19 cellular contexts compared by ENCODE assay signal in genomic region chr10:69446229-69446628, GRCh38. TPM values are rescaled to one million over a fixed set of nuclear protein-coding genes. Genes with fewer than 3 reads are reported as not detected.
DNase-seq lines count a peak whose midpoint lies in the region; FAIRE-seq and TF ChIP-seq lines count a peak whose summit lies in the region.
"Had no signal": no experiment of that assay in that cellular context is flagged by ENCODE, and none has a peak within 500 bp of the region (broad histone marks: within the 10 kb centered on the region; RNA-seq: fewer than 3 reads in every experiment).

No MANE protein-coding gene starts in this region.

- H2AFZ ChIP-seq in keratinocyte (ENCODE audit: control insufficient read depth, low read length) = no peak overlapping the region

- no peak for DNase-seq in T-helper 1 cell
- peak; percentile 17 for DNase-seq in astrocyte of the hippocampus (ENCODE audit: low read depth, low spot score)
- no peak for DNase-seq in keratinocyte (ENCODE audit: low read depth, low spot score)
- DNase-seq in type B pancreatic cell (ENCODE audit: extremely low spot score, unreplicated experiment) = no peak
- DNase-seq in NOMO-1 treated with dmso at 0.1 percent for 144 hours (lab: John Stamatoyannopoulos, UW; ENCODE audit: unreplicated experiment) = no peak
- no peak for DNase-seq in activated CD4-positive, alpha-beta T cell treated with anti-CD3 and anti-CD28 coated beads, Interleukin-2, amount 10 ng/mL, durations not matched to agents 24 days and 14 days
- no peak for DNase-seq in RKO (ENCODE audit: low spot score)
- DNase-seq: 8988T; activated CD8-positive, alpha-beta memory T cell treated with anti-CD3 and anti-CD28 coated beads, Interleukin-2, amount 10 ng/mL, durations not matched to agents 7 days and 5 days; activated naive CD4-positive, alpha-beta T cell treated with Interleukin-2 at 50 U/mL for 16 hours; CD4-positive, alpha-beta memory T cell; naive thymus-derived CD4-positive, alpha-beta T cell; NCI-H1694 treated with DMSO at 0.1 percent for 48 hours; NCI-H446; testis had no signal

- dilution Hi-C loops in keratinocyte (cut with MboI; ENCODE audit: extremely low pct_ligation_motif_present, low sequenced_read_pairs) = no loop called here

- TF ChIP-seq CTCF in keratinocyte (optimal IDR thresholded peaks at IDR 0.05 in 1 of 3, IDR thresholded peaks at IDR 0.05 in 1 of 3, conservative IDR thresholded peaks at IDR 0.05 in 1 of 3; ENCODE audit: extremely low read depth in 1 of 3, insufficient read depth in 2 of 3, low read length in 3 of 3) = no peak
- no peak for TF ChIP-seq CTCF in type B pancreatic cell (conservative IDR thresholded peaks at IDR 0.05)

- no peaks in the 10 kb centered on the region for H3K79me2 ChIP-seq in keratinocyte (ENCODE audit: control insufficient read depth, insufficient read depth, low read length)

- no peaks in the 10 kb centered on the region for H4K20me1 ChIP-seq in keratinocyte (ENCODE audit: control insufficient read depth, extremely low read depth, insufficient read depth, low read length)

- H3K4me1 Mint-ChIP-seq in T-helper 1 cell treated with Interleukin-12 subunit alpha and Interleukin-12 subunit beta and Interleukin-4 antibody, amounts not matched to agents 30 μg/mL and 1 μg/mL, for 36 hours (ENCODE audit: low read depth) = peaks cover 15% of the 10 kb centered on the region
- peaks cover 15% of the 10 kb centered on the region for H3K4me1 Mint-ChIP-seq in type B pancreatic cell (ENCODE audit: unreplicated experiment)
- H3K4me1 Mint-ChIP-seq in activated CD4-positive, alpha-beta T cell treated with anti-CD3 and anti-CD28 coated beads, Interleukin-2, amount 10 ng/mL, durations not matched to agents 24 days and 14 days = peaks cover 8% of the 10 kb centered on the region

- intact Hi-C loops in activated CD4-positive, alpha-beta T cell treated with anti-CD3 and anti-CD28 coated beads, Interleukin-2, amount 10 ng/mL, durations not matched to agents 24 days and 14 days (cut with micrococcal nuclease) = no loop called here

- no peaks in the 10 kb centered on the region for H3K9me1 ChIP-seq in keratinocyte (ENCODE audit: control insufficient read depth, extremely low read depth, insufficient read depth, low read length)

- H3K4me1 ChIP-seq in keratinocyte (ENCODE audit: control insufficient read depth, extremely low read depth, insufficient read depth, low read length) = peaks cover 31% of the 10 kb centered on the region

- H3K36me3 ChIP-seq in keratinocyte (ENCODE audit: control insufficient read depth in 2 of 2, extremely low read depth in 1 of 2, insufficient read depth in 2 of 2, low read length in 2 of 2) = no peaks in the 10 kb centered on the region
- H3K36me3 ChIP-seq: brain microvascular endothelial cell had no signal

- FAIRE-seq in keratinocyte (lab: Jason Lieb, UNC) = no peak

- no peaks in the 10 kb centered on the region for H3K27me3 ChIP-seq in keratinocyte (ENCODE audit: control insufficient read depth, extremely low read depth, insufficient read depth, low read length)
- H3K27me3 ChIP-seq: brain microvascular endothelial cell, testis had no signal

- no peaks in the 10 kb centered on the region for H3K9me3 ChIP-seq in keratinocyte (ENCODE audit: control insufficient read depth, low read depth, low read length)
- H3K9me3 ChIP-seq: testis had no signal

- peaks cover 10% of the 10 kb centered on the region for H3K27me3 Mint-ChIP-seq in T-helper 1 cell treated with Interleukin-12 subunit alpha and Interleukin-12 subunit beta and Interleukin-4 antibody, amounts not matched to agents 30 μg/mL and 1 μg/mL, for 36 hours (ENCODE audit: low read depth)
- peaks cover 16% of the 10 kb centered on the region for H3K27me3 Mint-ChIP-seq in type B pancreatic cell
- peaks cover 10% of the 10 kb centered on the region for H3K27me3 Mint-ChIP-seq in activated CD4-positive, alpha-beta T cell treated with anti-CD3 and anti-CD28 coated beads, Interleukin-2, amount 10 ng/mL, durations not matched to agents 24 days and 14 days

- H3K36me3 Mint-ChIP-seq in T-helper 1 cell treated with Interleukin-12 subunit alpha and Interleukin-12 subunit beta and Interleukin-4 antibody, amounts not matched to agents 30 μg/mL and 1 μg/mL, for 36 hours (ENCODE audit: low read depth) = no peaks in the 10 kb centered on the region
- H3K36me3 Mint-ChIP-seq in type B pancreatic cell = no peaks in the 10 kb centered on the region
- no peaks in the 10 kb centered on the region for H3K36me3 Mint-ChIP-seq in activated CD4-positive, alpha-beta T cell treated with anti-CD3 and anti-CD28 coated beads, Interleukin-2, amount 10 ng/mL, durations not matched to agents 24 days and 14 days (ENCODE audit: low read depth)
- H3K36me3 Mint-ChIP-seq: activated CD8-positive, alpha-beta memory T cell treated with anti-CD3 and anti-CD28 coated beads, Interleukin-2, amount 10 ng/mL, durations not matched to agents 7 days and 5 days; CD4-positive, alpha-beta memory T cell; WTC11 had no signal

- H3K27ac Mint-ChIP-seq in T-helper 1 cell treated with Interleukin-12 subunit alpha and Interleukin-12 subunit beta and Interleukin-4 antibody, amounts not matched to agents 30 μg/mL and 1 μg/mL, for 36 hours = peak overlapping the region; percentile 8
- peak overlapping the region; percentile 76 for H3K27ac Mint-ChIP-seq in type B pancreatic cell
- H3K27ac Mint-ChIP-seq in activated CD4-positive, alpha-beta T cell treated with anti-CD3 and anti-CD28 coated beads, Interleukin-2, amount 10 ng/mL, durations not matched to agents 24 days and 14 days = no peak overlapping the region
- H3K27ac Mint-ChIP-seq: activated CD8-positive, alpha-beta memory T cell treated with anti-CD3 and anti-CD28 coated beads, Interleukin-2, amount 10 ng/mL, durations not matched to agents 7 days and 5 days; WTC11 had no signal

- H3K27ac ChIP-seq in keratinocyte (ENCODE audit: control insufficient read depth, insufficient read depth, low read length) = peak overlapping the region; percentile 71
- H3K27ac ChIP-seq: testis had no signal

- peak overlapping the region in 1 of 3 experiments; percentile 13 for H3K4me3 ChIP-seq in keratinocyte (ENCODE audit: control insufficient read depth in 2 of 3, extremely low read depth in 1 of 3, insufficient read depth in 2 of 3, low read depth in 1 of 3, low read length in 3 of 3)
- H3K4me3 ChIP-seq: testis had no signal

- H3K9ac ChIP-seq in keratinocyte (ENCODE audit: control insufficient read depth, extremely low read depth, insufficient read depth, low read length) = peak overlapping the region; percentile 49

- no peaks in the 10 kb centered on the region for H3K9me3 Mint-ChIP-seq in T-helper 1 cell treated with Interleukin-12 subunit alpha and Interleukin-12 subunit beta and Interleukin-4 antibody, amounts not matched to agents 30 μg/mL and 1 μg/mL, for 36 hours
- H3K9me3 Mint-ChIP-seq in type B pancreatic cell = no peaks in the 10 kb centered on the region
- no peaks in the 10 kb centered on the region for H3K9me3 Mint-ChIP-seq in activated CD4-positive, alpha-beta T cell treated with anti-CD3 and anti-CD28 coated beads, Interleukin-2, amount 10 ng/mL, durations not matched to agents 24 days and 14 days

- peak overlapping the region; percentile 61 for H3K4me2 ChIP-seq in keratinocyte (ENCODE audit: control insufficient read depth, extremely low read depth, insufficient read depth, low read depth, low read length)

- H3K4me3 Mint-ChIP-seq in T-helper 1 cell treated with Interleukin-12 subunit alpha and Interleukin-12 subunit beta and Interleukin-4 antibody, amounts not matched to agents 30 μg/mL and 1 μg/mL, for 36 hours = no peak overlapping the region
- H3K4me3 Mint-ChIP-seq in type B pancreatic cell = no peak overlapping the region
- no peak overlapping the region for H3K4me3 Mint-ChIP-seq in activated CD4-positive, alpha-beta T cell treated with anti-CD3 and anti-CD28 coated beads, Interleukin-2, amount 10 ng/mL, durations not matched to agents 24 days and 14 days
- H3K4me3 Mint-ChIP-seq: activated CD8-positive, alpha-beta memory T cell treated with anti-CD3 and anti-CD28 coated beads, Interleukin-2, amount 10 ng/mL, durations not matched to agents 7 days and 5 days; CD4-positive, alpha-beta memory T cell; naive thymus-derived CD4-positive, alpha-beta T cell; WTC11 had no signal

RNA-seq across cellular contexts. Expression of gene TSPAN15, which starts 5.0 kb away (rescaled TPM):
- polyA plus RNA-seq in keratinocyte = 2.1 to 3.5 TPM (median 2.2 TPM) in 3 replicates
- polyA plus RNA-seq in keratinocyte (2011; ENCODE audit: low read depth) = 0.59 TPM
- polyA plus RNA-seq in keratinocyte (2011; cell fraction: cytosol; rRNA removed) = 1.3 and 1.8 TPM in 2 replicates
- polyA plus RNA-seq in keratinocyte (2011; cell fraction: nucleus; rRNA removed) = 1.4 TPM in 2 replicates
- 1.6 and 3.0 TPM in 2 replicates for polyA plus RNA-seq in keratinocyte (2012; ENCODE audit: low replicate concordance)
- polyA minus RNA-seq in keratinocyte = 3.8 to 8.8 TPM (median 4.6 TPM) in 3 replicates
- 4.2 TPM for polyA minus RNA-seq in keratinocyte (2011; cell fraction: cytosol; rRNA and poly(A)+ RNA removed)
- polyA minus RNA-seq in keratinocyte (2011; cell fraction: nucleus; rRNA and poly(A)+ RNA removed) = 1.4 TPM in 2 replicates
- 19.4 and 19.7 TPM in 2 replicates for total RNA-seq in type B pancreatic cell (ENCODE audit: low replicate concordance)
- total RNA-seq in activated CD4-positive, alpha-beta T cell treated with anti-CD3 and anti-CD28 coated beads, Interleukin-2, amount 10 ng/mL, durations not matched to agents 24 days and 14 days = 1.6 and 1.9 TPM in 2 replicates

RNA-seq across cellular contexts. Expression of gene TACR2, which starts 29.5 kb away (rescaled TPM):
- polyA plus RNA-seq in keratinocyte = 0.05 to 0.11 TPM (median 0.07 TPM) in 3 replicates
- polyA plus RNA-seq in keratinocyte (2011; ENCODE audit: low read depth) = not detected
- 0.06 TPM in 1 of 2 replicates, not detected in the other for polyA plus RNA-seq in keratinocyte (2011; cell fraction: cytosol; rRNA removed)
- not detected in 2 replicates for polyA plus RNA-seq in keratinocyte (2011; cell fraction: nucleus; rRNA removed)
- 0.16 and 0.65 TPM in 2 replicates for polyA plus RNA-seq in keratinocyte (2012; ENCODE audit: low replicate concordance)
- polyA minus RNA-seq in keratinocyte = not detected in 3 replicates
- polyA minus RNA-seq in keratinocyte (2011; cell fraction: cytosol; rRNA and poly(A)+ RNA removed) = not detected
- not detected in 2 replicates for polyA minus RNA-seq in keratinocyte (2011; cell fraction: nucleus; rRNA and poly(A)+ RNA removed)
- not detected in 2 replicates for total RNA-seq in type B pancreatic cell (ENCODE audit: low replicate concordance)
- not detected in 2 replicates for total RNA-seq in activated CD4-positive, alpha-beta T cell treated with anti-CD3 and anti-CD28 coated beads, Interleukin-2, amount 10 ng/mL, durations not matched to agents 24 days and 14 days
- total RNA-seq: activated CD8-positive, alpha-beta memory T cell treated with anti-CD3 and anti-CD28 coated beads, Interleukin-2, amount 10 ng/mL, durations not matched to agents 7 days and 5 days; OCI-LY7 had no signal
